Comparison of ENCODE assay signal across 9 cellular contexts in the genomic region with DNA sequence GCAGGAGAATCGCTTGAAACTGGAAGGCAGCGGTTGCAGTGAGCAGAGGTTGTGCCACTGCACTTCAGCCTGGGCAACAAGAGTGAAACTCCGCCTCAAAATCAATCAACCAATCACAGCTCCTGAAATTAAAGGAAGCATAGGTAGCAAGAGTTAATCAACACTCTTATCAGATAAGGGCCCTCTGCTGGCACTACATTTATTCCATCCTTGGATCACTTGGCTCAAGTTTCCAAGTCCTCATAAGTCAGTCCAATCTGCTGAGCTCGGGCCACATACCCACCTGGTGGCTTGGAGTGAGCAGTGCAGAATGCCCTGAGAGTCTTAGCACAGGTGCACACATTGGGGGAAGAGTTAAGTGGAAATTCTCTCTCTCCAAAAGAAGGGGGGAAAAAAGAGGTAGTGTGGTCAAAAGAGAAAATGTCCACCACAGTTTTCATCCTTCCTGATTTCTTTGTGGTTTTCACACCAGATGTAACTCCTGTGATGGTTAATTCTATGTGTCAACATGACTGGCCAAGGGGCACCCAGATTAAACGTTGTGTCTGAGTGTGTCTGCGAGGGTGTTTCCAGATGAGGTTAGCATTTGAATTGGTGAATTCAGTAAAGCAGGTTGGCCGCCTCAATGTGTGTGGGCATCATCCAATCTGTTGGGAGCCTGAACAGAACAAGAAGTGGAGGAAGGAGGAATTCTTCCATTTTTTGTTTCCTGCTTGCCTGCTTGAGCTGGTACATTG. TPM values are rescaled to one million over a fixed set of nuclear protein-coding genes. Genes with fewer than 3 reads are reported as not detected.
DNase-seq lines count a peak whose midpoint lies in the region; ATAC-seq and TF ChIP-seq lines count a peak whose summit lies in the region.
"Had no signal": no experiment of that assay in that cellular context is flagged by ENCODE, and none has a peak within 500 bp of the region (broad histone marks: within the 10 kb centered on the region; RNA-seq: fewer than 3 reads in every experiment).

No MANE protein-coding gene starts in this region.

- TF ChIP-seq RAD21 in HCT116 (IDR thresholded peaks at IDR 0.05; ENCODE audit: low read depth): peak; percentile 56

- H3K9me2 ChIP-seq in HCT116 (ENCODE audit: insufficient read depth): no peaks in the 10 kb centered on the region

- peak; percentile 88 for DNase-seq in HCT116 (ENCODE audit: low read depth, low spot score)
- DNase-seq in RKO (ENCODE audit: low spot score): peak; percentile 60
- DNase-seq in kidney epithelial cell (ENCODE audit: low read depth): no peak
- DNase-seq in KG1 (lab: John Stamatoyannopoulos, UW): no peak
- no peak for DNase-seq in stimulated activated CD4-positive, alpha-beta T cell treated with anti-CD3 and anti-CD28 coated beads, Interleukin-2, amount 100 ng/mL, for 24 hours

- no TSS peak for BruUV-seq in HCT116 (replicated peaks; lab: Mats Ljungman, UMichigan)

- intact Hi-C loops in HCT116 (cut with micrococcal nuclease): loop anchor here (2.0 to 10.0 kb wide), 3 partner anchors 219 to 311 kb away; no protein-coding TSS in a partner anchor

- CTCF ChIA-PET in HCT116 (lab: Charles Lee): interaction anchor here (0.7 to 1.3 kb wide), 11 partner anchors 14 to 487 kb away, joined by 3 to 10 read pairs (median 4); partner anchors contain the start of gene FAM8A1

- H4K20me1 ChIP-seq in BLaER1: no peaks in the 10 kb centered on the region
- H4K20me1 ChIP-seq in HCT116 (ENCODE audit: insufficient read depth): no peaks in the 10 kb centered on the region

- no peak overlapping the region for H2AFZ ChIP-seq in HCT116 (ENCODE audit: low read depth, low read length, poor library complexity, severe bottlenecking)

- H3K4me2 ChIP-seq in BLaER1: peak overlapping the region; percentile 43
- 0 out of 2 replicates have a peak overlapping the region, but pooled peaks have one; percentile 2 for H3K4me2 ChIP-seq in HCT116 (ENCODE audit: low read length)

- H3K27me3 ChIP-seq in BLaER1: peaks cover 10% of the 10 kb centered on the region
- no peaks in the 10 kb centered on the region for H3K27me3 ChIP-seq in HCT116 (ENCODE audit: insufficient read depth, low read length)
- no peaks in the 10 kb centered on the region for H3K27me3 ChIP-seq in kidney epithelial cell (ENCODE audit: control insufficient read depth, insufficient read depth, low read length)
- H3K27me3 ChIP-seq: ascending aorta had no signal

- peak; percentile 74 for ATAC-seq in HCT116
- no peak for ATAC-seq in HG03342 (IDR thresholded peaks at IDR 0.05; ENCODE audit: unreplicated experiment)
- ATAC-seq in HG03571 (IDR thresholded peaks at IDR 0.05; ENCODE audit: unreplicated experiment): no peak

- RAD21 ChIA-PET in HCT116 (lab: Charles Lee; ENCODE audit: low non-redundant PET in 1 of 2, low total read pairs in 2 of 2, uncharacterized antibody in 2 of 2, unreplicated experiment in 2 of 2): interaction anchor here in 1 of 2 experiments (0.6 kb wide), 1 partner anchor 229 kb away, joined by 3 read pairs; no protein-coding TSS in a partner anchor

- TF ChIP-seq CTCF in HCT116 (IDR thresholded peaks at IDR 0.05 in 2 of 3, conservative IDR thresholded peaks at IDR 0.05 in 1 of 3; ENCODE audit: borderline replicate concordance in 1 of 3, insufficient read depth in 1 of 3, low read depth in 2 of 3, low read length in 2 of 3) (peak; percentile 67 to 82 (median 73)), kidney epithelial cell (IDR thresholded peaks at IDR 0.05; ENCODE audit: insufficient read depth, low read length, poor library complexity, severe bottlenecking) (peak; percentile 36)

- H3K9me3 ChIP-seq in BLaER1 (peaks cover 9% of the 10 kb centered on the region; the same call in 1 of the 2 replicates), HCT116 (ENCODE audit: control insufficient read depth in 1 of 2, insufficient read depth in 1 of 2, low read depth in 1 of 2, low read length in 2 of 2) (no peaks in the 10 kb centered on the region)
- H3K9me3 ChIP-seq: ascending aorta had no signal

- H3K27ac ChIP-seq in BLaER1: no peak overlapping the region
- H3K27ac ChIP-seq in HCT116 (ENCODE audit: low read depth, low read length): no peak overlapping the region

- H3K4me3 ChIP-seq in BLaER1: no peak overlapping the region
- H3K4me3 ChIP-seq in HCT116 (replicated peaks in 1 of 2; ENCODE audit: low read depth in 1 of 2, low read length in 2 of 2): no peak overlapping the region
- no peak overlapping the region for H3K4me3 ChIP-seq in kidney epithelial cell (ENCODE audit: low read depth, low read length)
- H3K4me3 ChIP-seq: ascending aorta had no signal

- no peaks in the 10 kb centered on the region for H3K36me3 ChIP-seq in BLaER1
- no peaks in the 10 kb centered on the region for H3K36me3 ChIP-seq in HCT116 (ENCODE audit: control insufficient read depth in 1 of 2, insufficient read depth in 2 of 2, low read length in 2 of 2)
- H3K36me3 ChIP-seq in kidney epithelial cell (ENCODE audit: control insufficient read depth, insufficient read depth, low read length): no peaks in the 10 kb centered on the region
- H3K36me3 ChIP-seq: ascending aorta had no signal

- POLR2A ChIA-PET in HCT116 (lab: Charles Lee): no interaction called here

- no peaks in the 10 kb centered on the region for H3K79me2 ChIP-seq in HCT116 (ENCODE audit: insufficient read depth, low read length)

- H3K4me1 ChIP-seq in BLaER1 (peaks cover 26% of the 10 kb centered on the region), HCT116 (ENCODE audit: control insufficient read depth in 1 of 2, insufficient read depth in 2 of 2, low read length in 2 of 2) (peaks cover 9 to 21% of the 10 kb centered on the region in 2 experiments; a peak in 3 of 4 replicates)
- H3K4me1 ChIP-seq: ascending aorta had no signal

- no peak for TF ChIP-seq POLR2A in HCT116 (IDR thresholded peaks at IDR 0.05; ENCODE audit: borderline replicate concordance, extremely low read depth, insufficient read depth, insufficient read length)

- H3K9ac ChIP-seq in BLaER1 (no peak overlapping the region), HCT116 (ENCODE audit: low read length) (no peak overlapping the region)

TF ChIP-seq in HCT116, 20 proteins besides CTCF, POLR2A, EP300 and RAD21:
- no peak for TF ChIP-seq EGR1 (IDR thresholded peaks at IDR 0.05; ENCODE audit: low read depth)
- TF ChIP-seq CEBPB (IDR thresholded peaks at IDR 0.05; ENCODE audit: low read depth): no peak
- 0 out of 2 replicates have a peak, but pooled peaks have one; percentile 13 for TF ChIP-seq SP1 (IDR thresholded peaks at IDR 0.05; ENCODE audit: low read depth)
- TF ChIP-seq SRF (IDR thresholded peaks at IDR 0.05; ENCODE audit: low read depth): no peak
- no peak for TF ChIP-seq EZH2phosphoT487 (IDR thresholded peaks at IDR 0.05; ENCODE audit: borderline replicate concordance)
- TF ChIP-seq YY1 (IDR thresholded peaks at IDR 0.05; ENCODE audit: extremely low read depth, insufficient replicate concordance, low read depth, low read length): no peak
- TF ChIP-seq TCF7L2 (IDR thresholded peaks at IDR 0.05; ENCODE audit: borderline replicate concordance, extremely low read depth, insufficient read depth, insufficient read length): no peak
- no peak for TF ChIP-seq POLR2AphosphoS5 (IDR thresholded peaks at IDR 0.05; ENCODE audit: low read depth, low read length)
- 0 out of 2 replicates have a peak, but pooled peaks have one; percentile 48 for TF ChIP-seq CBX3 (IDR thresholded peaks at IDR 0.05; ENCODE audit: low read depth)
- TF ChIP-seq, protein P1, sequence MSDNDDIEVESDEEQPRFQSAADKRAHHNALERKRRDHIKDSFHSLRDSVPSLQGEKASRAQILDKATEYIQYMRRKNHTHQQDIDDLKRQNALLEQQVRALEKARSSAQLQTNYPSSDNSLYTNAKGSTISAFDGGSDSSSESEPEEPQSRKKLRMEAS (IDR thresholded peaks at IDR 0.05): no peak
- TF ChIP-seq JUND (IDR thresholded peaks at IDR 0.05): no peak

RNA-seq across cellular contexts. Expression of gene FAM8A1, which starts 14.2 kb away (rescaled TPM):
- total RNA-seq in HCT116 (2021; ENCODE audit: unreplicated experiment) (13.4 TPM), kidney epithelial cell (9.8 and 12.3 TPM in 2 replicates)
- 3.7 and 4.8 TPM in 2 replicates for polyA plus RNA-seq in HCT116 (2012)

Comparison
In these comparisons a context has a peak if more than half of its experiments do, and no peak if none do; other contexts are left out.
1. DNase-seq: peak in HCT116 (single experiment) and RKO (single experiment); none in kidney epithelial cell (single experiment), KG1 (single experiment) and stimulated activated CD4-positive, alpha-beta T cell treated with anti-CD3 and anti-CD28 coated beads, Interleukin-2, amount 100 ng/mL, for 24 hours (0 of 2).